ENCODE assay signal across 10 cellular contexts in the genomic region with DNA sequence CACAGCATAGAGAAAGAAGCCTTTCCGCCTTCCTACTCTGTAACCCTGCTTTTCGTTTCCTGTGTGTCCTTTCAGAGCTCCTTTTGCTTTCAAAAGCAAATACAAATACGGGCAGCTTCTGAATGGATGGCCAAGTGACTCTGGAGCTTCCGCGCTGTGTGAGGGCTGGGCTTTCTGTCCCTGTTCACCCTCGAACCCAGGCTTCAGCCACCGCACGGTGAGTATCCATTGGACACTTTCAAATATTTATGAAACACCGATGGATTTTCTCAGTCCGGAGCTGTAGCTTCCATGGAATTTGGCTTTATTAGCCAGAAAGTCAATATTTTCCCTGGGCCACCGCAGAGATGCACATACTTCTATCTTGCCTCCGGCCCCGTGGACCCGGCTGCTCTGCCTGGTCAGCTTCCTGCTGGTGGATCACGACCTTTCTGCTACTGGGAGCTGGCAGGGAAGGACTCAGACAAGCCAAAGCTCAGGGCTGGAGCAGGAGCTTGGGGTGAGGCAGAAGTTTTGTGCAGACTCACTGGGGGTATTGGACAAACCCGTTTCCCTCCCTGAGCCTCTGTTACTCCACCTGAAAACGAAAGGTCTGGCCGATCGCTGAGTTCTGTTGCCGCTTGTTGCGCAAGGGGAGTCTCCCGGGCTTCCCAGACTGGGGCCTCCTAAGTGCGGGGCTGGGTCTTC.
DNase-seq lines count a peak whose midpoint lies in the region; ATAC-seq, FAIRE-seq and TF ChIP-seq lines count a peak whose summit lies in the region.
"Had no signal": no experiment of that assay in that cellular context is flagged by ENCODE, and none has a peak within 500 bp of the region (broad histone marks: within the 10 kb centered on the region; RNA-seq: fewer than 3 reads in every experiment).

No MANE protein-coding gene starts in this region.

- H3K9me3 Mint-ChIP-seq in HFFc6, result no peaks in the 10 kb centered on the region; the same call in 1 of the 2 replicates

- intact Hi-C loops in right cardiac atrium (cut with DNase I) (no loop called here), sciatic nerve (cut with DNase I) (no loop called here)

- no peak overlapping the region; the same call in 1 of the 2 replicates for H3K27ac Mint-ChIP-seq in HFFc6

- H3K4me3 Mint-ChIP-seq in HFFc6, result peak overlapping the region; percentile 53; the same call in 1 of the 2 replicates

- TF ChIP-seq CTCF in HFFc6 (IDR thresholded peaks at IDR 0.05), result no peak
- no peak for TF ChIP-seq CTCF in WERI-Rb-1 (IDR thresholded peaks at IDR 0.05; ENCODE audit: low read depth, low read length)

- no peaks in the 10 kb centered on the region for H3K9me3 ChIP-seq in WERI-Rb-1 (ENCODE audit: severe bottlenecking)
- no peaks in the 10 kb centered on the region for H3K9me3 ChIP-seq in right cardiac atrium (ENCODE audit: control insufficient read depth, low read length)

- H3K27ac ChIP-seq in WERI-Rb-1, result peak overlapping the region; percentile 53
- peak overlapping the region; percentile 53 for H3K27ac ChIP-seq in right cardiac atrium (ENCODE audit: low read length)

- no peaks in the 10 kb centered on the region for H3K27me3 ChIP-seq in WERI-Rb-1 (ENCODE audit: insufficient read depth, low read depth, severe bottlenecking)
- H3K27me3 ChIP-seq in right cardiac atrium (ENCODE audit: control insufficient read depth, insufficient read depth), result no peaks in the 10 kb centered on the region

- H3K36me3 Mint-ChIP-seq in HFFc6 (ENCODE audit: low read depth), result no peaks in the 10 kb centered on the region

- DNase-seq in HFFc6 (no peak), WERI-Rb-1 (no peak), right cardiac atrium (peak; percentile 55 to 74 (median 70)), sciatic nerve (ENCODE audit: low spot score) (no peak), HTR-8/SVneo (ENCODE audit: insufficient read length, low spot score) (no peak)
- DNase-seq: NCI-H1436 treated with DMSO at 0.1 percent for 48 hours; stimulated activated CD4-positive, alpha-beta T cell treated with anti-CD3 and anti-CD28 coated beads, Interleukin-1b, Interleukin-23, amount 100 ng/mL, for 48 hours had no signal

- peaks cover 13% of the 10 kb centered on the region for H3K4me1 Mint-ChIP-seq in HFFc6 (ENCODE audit: low read depth)

- H3K27me3 Mint-ChIP-seq in HFFc6 (ENCODE audit: insufficient read depth), result peaks cover 40% of the 10 kb centered on the region

- no peak overlapping the region for H3K4me3 ChIP-seq in WERI-Rb-1 (ENCODE audit: low read depth, low read length)
- peak overlapping the region; percentile 14 for H3K4me3 ChIP-seq in right cardiac atrium (ENCODE audit: low read length)

- FAIRE-seq in HTR-8/SVneo (lab: Jason Lieb, UNC), result no peak

- H3K36me3 ChIP-seq in WERI-Rb-1, result no peaks in the 10 kb centered on the region

- ATAC-seq in right cardiac atrium, result peak; percentile 60 to 67
- peak; percentile 85 for ATAC-seq in sciatic nerve
- ATAC-seq in HG03432 (IDR thresholded peaks at IDR 0.05; ENCODE audit: unreplicated experiment), result no peak
- ATAC-seq in GM21619 (IDR thresholded peaks at IDR 0.05; ENCODE audit: unreplicated experiment), result no peak
- no peak for ATAC-seq in HG02938 (IDR thresholded peaks at IDR 0.05; ENCODE audit: unreplicated experiment)

- H3K4me1 ChIP-seq in right cardiac atrium (ENCODE audit: control insufficient read depth, insufficient read depth, low read length), result no peaks in the 10 kb centered on the region

- 47% methylated on average over 23 of the region's 23 CpGs for WGBS in right cardiac atrium

Comparison
In these comparisons a context has a peak if more than half of its experiments do, and no peak if none do; other contexts are left out.
1. DNase-seq: peak in right cardiac atrium (3 of 3); none in HFFc6 (single experiment), WERI-Rb-1 (single experiment), sciatic nerve (single experiment) and HTR-8/SVneo (single experiment).
2. ATAC-seq: peak in right cardiac atrium (2 of 2) and sciatic nerve (single experiment); none in HG03432 (single experiment), GM21619 (single experiment) and HG02938 (single experiment).